19 cellular contexts compared by ENCODE assay signal in genomic region chr1:116775116-116775752, GRCh38. TPM values are rescaled to one million over a fixed set of nuclear protein-coding genes. Genes with fewer than 3 reads are reported as not detected.
DNase-seq lines count a peak whose midpoint lies in the region; ATAC-seq lines count a peak whose summit lies in the region.
"Had no signal": no experiment of that assay in that cellular context is flagged by ENCODE, and none has a peak within 500 bp of the region (broad histone marks: within the 10 kb centered on the region; RNA-seq: fewer than 3 reads in every experiment).

No MANE protein-coding gene starts in this region.

- DNase-seq in activated naive CD4-positive, alpha-beta T cell treated with anti-CD3 and anti-CD28 coated beads, Interleukin-2, amount 10 ng/mL, durations not matched to agents 7 days and 5 days = no peak
- no peak for DNase-seq in activated naive CD4-positive, alpha-beta T cell treated with Interleukin-2 at 50 U/mL for 16 hours
- no peak for DNase-seq in T-cell
- peak in 1 of 2 donors; percentile 47 for DNase-seq in stimulated activated effector memory CD8-positive, alpha-beta T cell treated with anti-CD3 and anti-CD28 coated beads, Interleukin-12 subunit alpha, Interleukin-12 subunit beta, amount 100 ng/mL, for 72 hours (ENCODE audit: low spot score in 2 of 2)
- DNase-seq: GDM1, kidney, NCI-H1092 treated with DMSO at 0.1 percent for 48 hours, NCI-H2029, NCI-H2227 treated with DMSO at 0.1 percent for 48 hours, NCI-H82, nephron progenitor cell, right lobe of liver, transverse colon had no signal

- H3K36me3 Mint-ChIP-seq in activated naive CD4-positive, alpha-beta T cell treated with anti-CD3 and anti-CD28 coated beads, Interleukin-2, amount 10 ng/mL, durations not matched to agents 7 days and 5 days = peaks cover 17% of the 10 kb centered on the region
- H3K36me3 Mint-ChIP-seq in T-cell = peaks cover 9% of the 10 kb centered on the region
- H3K36me3 Mint-ChIP-seq in activated naive CD8-positive, alpha-beta T cell = peaks cover 21% of the 10 kb centered on the region
- H3K36me3 Mint-ChIP-seq in stimulated activated effector memory CD8-positive, alpha-beta T cell treated with anti-CD3 and anti-CD28 coated beads, Interleukin-12 subunit alpha, Interleukin-12 subunit beta, amount 100 ng/mL, for 72 hours = peaks cover 92% of the 10 kb centered on the region

- no peaks in the 10 kb centered on the region for H3K27me3 Mint-ChIP-seq in activated naive CD4-positive, alpha-beta T cell treated with anti-CD3 and anti-CD28 coated beads, Interleukin-2, amount 10 ng/mL, durations not matched to agents 7 days and 5 days
- no peaks in the 10 kb centered on the region for H3K27me3 Mint-ChIP-seq in T-cell
- H3K27me3 Mint-ChIP-seq in activated naive CD8-positive, alpha-beta T cell = no peaks in the 10 kb centered on the region

- POLR2A ChIA-PET in T-cell (lab: Charles Lee) = no interaction called here

- CTCF ChIA-PET in activated naive CD4-positive, alpha-beta T cell treated with anti-CD3 and anti-CD28 coated beads, Interleukin-2, amount 10 ng/mL, durations not matched to agents 7 days and 5 days (lab: Charles Lee) = interaction anchor here (1.0 to 1.5 kb wide), 2 partner anchors 11 to 18 kb away, joined by 3 to 5 read pairs; no protein-coding TSS in a partner anchor
- CTCF ChIA-PET in T-cell (lab: Charles Lee) = interaction anchor here (0.5 to 1.3 kb wide), 4 partner anchors 38 to 491 kb away, joined by 3 to 7 read pairs (median 3); no protein-coding TSS in a partner anchor

- peak overlapping the region; percentile 10 for H3K4me3 Mint-ChIP-seq in activated naive CD4-positive, alpha-beta T cell treated with anti-CD3 and anti-CD28 coated beads, Interleukin-2, amount 10 ng/mL, durations not matched to agents 7 days and 5 days
- peak overlapping the region; percentile 33 to 60 (median 46) for H3K4me3 Mint-ChIP-seq in T-cell
- H3K4me3 Mint-ChIP-seq in activated naive CD8-positive, alpha-beta T cell = peak overlapping the region; percentile 58
- H3K4me3 Mint-ChIP-seq in stimulated activated effector memory CD8-positive, alpha-beta T cell treated with anti-CD3 and anti-CD28 coated beads, Interleukin-12 subunit alpha, Interleukin-12 subunit beta, amount 100 ng/mL, for 72 hours = peak overlapping the region; percentile 19
- H3K4me3 Mint-ChIP-seq: nephron progenitor cell had no signal

- peaks cover 11% of the 10 kb centered on the region for H3K9me3 Mint-ChIP-seq in activated naive CD4-positive, alpha-beta T cell treated with anti-CD3 and anti-CD28 coated beads, Interleukin-2, amount 10 ng/mL, durations not matched to agents 7 days and 5 days
- H3K9me3 Mint-ChIP-seq in T-cell = no peaks in the 10 kb centered on the region
- H3K9me3 Mint-ChIP-seq in activated naive CD8-positive, alpha-beta T cell (ENCODE audit: low read depth) = no peaks in the 10 kb centered on the region
- H3K9me3 Mint-ChIP-seq in stimulated activated effector memory CD8-positive, alpha-beta T cell treated with anti-CD3 and anti-CD28 coated beads, Interleukin-12 subunit alpha, Interleukin-12 subunit beta, amount 100 ng/mL, for 72 hours = no peaks in the 10 kb centered on the region

- H3K4me1 Mint-ChIP-seq in activated naive CD4-positive, alpha-beta T cell treated with anti-CD3 and anti-CD28 coated beads, Interleukin-2, amount 10 ng/mL, durations not matched to agents 7 days and 5 days = peaks cover 54% of the 10 kb centered on the region
- peaks cover 50 to 58% (median 51%) of the 10 kb centered on the region in 3 donors for H3K4me1 Mint-ChIP-seq in T-cell
- peaks cover 65% of the 10 kb centered on the region for H3K4me1 Mint-ChIP-seq in activated naive CD8-positive, alpha-beta T cell (ENCODE audit: low read depth)
- H3K4me1 Mint-ChIP-seq in stimulated activated effector memory CD8-positive, alpha-beta T cell treated with anti-CD3 and anti-CD28 coated beads, Interleukin-12 subunit alpha, Interleukin-12 subunit beta, amount 100 ng/mL, for 72 hours = peaks cover 61% of the 10 kb centered on the region

- ATAC-seq in T-cell (replicated peaks in 1 of 4) = no peak
- no peak for ATAC-seq in stimulated activated effector memory CD8-positive, alpha-beta T cell treated with anti-CD3 and anti-CD28 coated beads, Interleukin-12 subunit alpha, Interleukin-12 subunit beta, amount 100 ng/mL, for 72 hours
- no peak for ATAC-seq in HG02973 (IDR thresholded peaks at IDR 0.05; ENCODE audit: unreplicated experiment)
- ATAC-seq in GM18502 (IDR thresholded peaks at IDR 0.05; ENCODE audit: poor library complexity, unreplicated experiment) = no peak
- ATAC-seq: activated CD4-positive, CD25-positive, alpha-beta regulatory T cell treated with anti-CD3 and anti-CD28 coated beads, Interleukin-2, amount 50 U/mL, for 24 hours; right lobe of liver had no signal

- peak overlapping the region; percentile 47 for H3K27ac Mint-ChIP-seq in activated naive CD4-positive, alpha-beta T cell treated with anti-CD3 and anti-CD28 coated beads, Interleukin-2, amount 10 ng/mL, durations not matched to agents 7 days and 5 days
- peak overlapping the region; percentile 12 to 67 for H3K27ac Mint-ChIP-seq in T-cell
- H3K27ac Mint-ChIP-seq in activated naive CD8-positive, alpha-beta T cell = peak overlapping the region; percentile 54
- no peak overlapping the region for H3K27ac Mint-ChIP-seq in stimulated activated effector memory CD8-positive, alpha-beta T cell treated with anti-CD3 and anti-CD28 coated beads, Interleukin-12 subunit alpha, Interleukin-12 subunit beta, amount 100 ng/mL, for 72 hours
- H3K27ac Mint-ChIP-seq: nephron progenitor cell had no signal

RNA-seq across cellular contexts. Expression of gene CD2, which starts 21.0 kb away (rescaled TPM):
- 100 to 1,000 TPM; 119 to 209 (median 158) TPM for total RNA-seq in T-cell
- total RNA-seq: cerebellum, OCI-LY7 had no signal
